9 cellular contexts compared by ENCODE assay signal in the genomic region with DNA sequence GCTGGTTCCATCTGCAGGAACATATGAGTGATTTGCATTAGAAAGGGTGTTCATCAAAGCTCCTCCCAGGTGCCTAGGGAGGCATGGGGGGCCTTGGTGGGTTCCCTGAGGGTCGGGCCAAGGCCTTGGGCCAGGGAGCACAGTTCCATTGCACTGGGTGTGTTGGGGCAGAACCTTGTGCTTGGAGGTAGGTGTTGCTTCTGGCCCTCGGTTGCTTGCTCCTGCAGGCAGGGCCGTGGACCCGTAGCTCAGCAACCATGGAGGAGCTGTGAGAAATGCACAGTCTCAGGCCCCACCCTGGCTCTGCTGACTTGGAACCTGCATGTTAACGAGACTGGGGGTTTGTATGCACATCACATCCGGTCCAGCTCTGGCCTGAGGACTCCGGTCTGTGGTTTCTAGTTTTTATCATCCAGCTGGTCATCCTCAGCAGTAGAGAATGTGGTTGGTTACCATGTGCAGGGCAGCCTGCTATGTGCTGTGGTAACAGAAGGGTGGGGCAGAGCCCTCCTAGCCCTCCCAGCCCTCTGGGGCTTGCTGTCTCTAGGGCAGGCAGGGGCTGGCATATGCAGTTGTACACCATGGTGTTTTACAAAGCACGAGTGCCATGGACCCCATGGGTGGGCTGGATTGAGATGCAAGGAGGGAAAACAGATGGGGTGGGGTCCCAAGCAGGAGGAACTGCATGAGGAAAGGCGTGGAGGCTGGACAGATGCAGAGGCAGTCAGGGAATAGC.
DNase-seq lines count a peak whose midpoint lies in the region; ATAC-seq and TF ChIP-seq lines count a peak whose summit lies in the region.
"Had no signal": no experiment of that assay in that cellular context is flagged by ENCODE, and none has a peak within 500 bp of the region (broad histone marks: within the 10 kb centered on the region; RNA-seq: fewer than 3 reads in every experiment).

No MANE protein-coding gene starts in this region.

- H3K4me1 Mint-ChIP-seq in activated naive CD4-positive, alpha-beta T cell treated with anti-CD3 and anti-CD28 coated beads for 36 hours (ENCODE audit: low read depth) = peaks cover 51% of the 10 kb centered on the region

- peak; percentile 43 for DNase-seq in activated CD8-positive, alpha-beta memory T cell treated with anti-CD3 and anti-CD28 coated beads, Interleukin-2, amount 50 U/mL, for 48 hours
- DNase-seq in islet precursor cell (peak; percentile 43), NCI-H1105 (lab: John Stamatoyannopoulos, UW) (no peak)
- no peak for DNase-seq in activated naive CD4-positive, alpha-beta T cell treated with anti-CD3 and anti-CD28 coated beads for 36 hours
- DNase-seq: nucleus accumbens had no signal

- no peaks in the 10 kb centered on the region for H3K36me3 Mint-ChIP-seq in activated naive CD4-positive, alpha-beta T cell treated with anti-CD3 and anti-CD28 coated beads for 36 hours (ENCODE audit: low read depth)

- ATAC-seq in HG02885 (IDR thresholded peaks at IDR 0.05; ENCODE audit: poor library complexity, unreplicated experiment) (no peak), GM19463 (IDR thresholded peaks at IDR 0.05; ENCODE audit: unreplicated experiment) (no peak)

- no peak for TF ChIP-seq CTCF in C4-2B (conservative IDR thresholded peaks at IDR 0.05)

- H3K4me3 Mint-ChIP-seq in activated naive CD4-positive, alpha-beta T cell treated with anti-CD3 and anti-CD28 coated beads for 36 hours = no peak overlapping the region

- CTCF ChIA-PET in activated naive CD4-positive, alpha-beta T cell treated with anti-CD3 and anti-CD28 coated beads for 36 hours (lab: Charles Lee) = interaction anchor here (1.0 to 3.1 kb wide), 2 partner anchors 18 to 20 kb away, joined by 5 to 15 read pairs; no protein-coding TSS in a partner anchor

- no peak for TF ChIP-seq EP300 in Ishikawa (IDR thresholded peaks at IDR 0.05; ENCODE audit: borderline replicate concordance)

- H3K27ac Mint-ChIP-seq in activated naive CD4-positive, alpha-beta T cell treated with anti-CD3 and anti-CD28 coated beads for 36 hours = no peak overlapping the region

- intact Hi-C loops in activated naive CD4-positive, alpha-beta T cell treated with anti-CD3 and anti-CD28 coated beads for 36 hours (cut with micrococcal nuclease) = no loop called here

- H3K27me3 Mint-ChIP-seq in activated naive CD4-positive, alpha-beta T cell treated with anti-CD3 and anti-CD28 coated beads for 36 hours (ENCODE audit: low read depth) = no peaks in the 10 kb centered on the region

- no peaks in the 10 kb centered on the region for H3K9me3 Mint-ChIP-seq in activated naive CD4-positive, alpha-beta T cell treated with anti-CD3 and anti-CD28 coated beads for 36 hours

- TF ChIP-seq RAD21 in Ishikawa (IDR thresholded peaks at IDR 0.05; ENCODE audit: low read depth) = no peak

- H3K27ac ChIP-seq in C4-2B = 0 out of 2 replicates have a peak overlapping the region, but pooled peaks have one; percentile 19

TF ChIP-seq in Ishikawa, 13 proteins besides CTCF, POLR2A, EP300 and RAD21:
- no peak for TF ChIP-seq EGR1 (IDR thresholded peaks at IDR 0.05)
- no peak for TF ChIP-seq TCF12 (IDR thresholded peaks at IDR 0.05; ENCODE audit: low read depth)
- TF ChIP-seq ZBTB7A (IDR thresholded peaks at IDR 0.05; ENCODE audit: low read depth) = no peak
- TF ChIP-seq, protein P1, sequence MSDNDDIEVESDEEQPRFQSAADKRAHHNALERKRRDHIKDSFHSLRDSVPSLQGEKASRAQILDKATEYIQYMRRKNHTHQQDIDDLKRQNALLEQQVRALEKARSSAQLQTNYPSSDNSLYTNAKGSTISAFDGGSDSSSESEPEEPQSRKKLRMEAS (IDR thresholded peaks at IDR 0.05) = 0 out of 2 replicates have a peak, but pooled peaks have one; percentile 5

Comparison
In these comparisons a context has a peak if more than half of its experiments do, and no peak if none do; other contexts are left out.
1. DNase-seq: peak in activated CD8-positive, alpha-beta memory T cell treated with anti-CD3 and anti-CD28 coated beads, Interleukin-2, amount 50 U/mL, for 48 hours (single experiment) and islet precursor cell (single experiment); none in activated naive CD4-positive, alpha-beta T cell treated with anti-CD3 and anti-CD28 coated beads for 36 hours (single experiment) and NCI-H1105 (single experiment).